ENCODE assay signal across 15 cellular contexts in the genomic region with DNA sequence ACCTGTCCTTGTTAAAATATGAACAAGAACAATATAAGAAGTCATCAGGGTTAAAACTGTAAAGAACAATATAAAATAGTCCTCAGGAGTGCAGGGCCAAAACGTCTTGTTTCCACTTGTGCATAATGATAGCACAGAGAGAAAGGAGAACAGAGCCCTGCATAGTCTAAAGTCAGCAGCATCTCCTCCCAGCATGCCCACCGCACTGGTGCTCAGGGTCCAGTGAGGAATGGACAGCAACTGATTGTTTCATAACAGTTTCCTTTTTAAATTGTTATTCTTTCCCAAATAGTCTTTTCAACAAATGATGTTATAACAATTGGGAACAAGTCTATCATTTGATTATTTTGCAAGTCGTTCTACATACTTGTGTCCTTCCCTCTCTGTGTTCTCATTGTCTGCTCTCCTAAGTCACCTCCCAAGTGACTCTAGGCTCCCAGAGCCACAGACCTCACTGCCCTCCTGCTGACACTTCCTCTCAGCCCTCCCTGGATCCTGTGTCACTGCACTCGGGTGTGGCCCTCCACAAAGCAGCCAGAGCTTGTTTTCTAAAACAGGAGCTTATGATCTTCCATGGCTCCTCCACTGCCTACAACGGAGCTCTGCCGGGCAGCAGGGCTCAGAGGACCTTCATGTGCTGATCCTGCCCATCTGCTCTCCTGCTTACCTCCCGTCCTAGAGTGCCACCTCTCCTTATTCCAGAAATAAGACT. TPM values are rescaled to one million over a fixed set of nuclear protein-coding genes. Genes with fewer than 3 reads are reported as not detected.
DNase-seq lines count a peak whose midpoint lies in the region; ATAC-seq and TF ChIP-seq lines count a peak whose summit lies in the region.
"Had no signal": no experiment of that assay in that cellular context is flagged by ENCODE, and none has a peak within 500 bp of the region (broad histone marks: within the 10 kb centered on the region; RNA-seq: fewer than 3 reads in every experiment).

No MANE protein-coding gene starts in this region.

- H3K9ac ChIP-seq in BLaER1, result no peak overlapping the region
- peak overlapping the region in 1 of 2 donors; percentile 13 for H3K9ac ChIP-seq in colonic mucosa (ENCODE audit: low read depth in 2 of 2, low read length in 2 of 2)

- no peaks in the 10 kb centered on the region for H3K36me3 Mint-ChIP-seq in activated naive CD4-positive, alpha-beta T cell treated with anti-CD3 and anti-CD28 coated beads, Interleukin-2, amount 10 ng/mL, durations not matched to agents 7 days and 5 days
- H3K36me3 Mint-ChIP-seq in activated T-helper 17 cell treated with anti-CD3 and anti-CD28 coated beads, Interleukin-2, amount 50 U/mL, for 72 hours (ENCODE audit: low read depth), result no peaks in the 10 kb centered on the region

- ATAC-seq in HG02885 (IDR thresholded peaks at IDR 0.05; ENCODE audit: poor library complexity, unreplicated experiment), result no peak
- ATAC-seq in activated T-helper 17 cell treated with anti-CD3 and anti-CD28 coated beads, Interleukin-2, amount 50 U/mL, for 72 hours (replicated peaks), result no peak
- ATAC-seq: activated T-cell treated with anti-CD3 and anti-CD28 coated beads, Interleukin-2, amount 50 U/mL, for 72 hours had no signal

- no peak overlapping the region for H3K27ac ChIP-seq in BLaER1
- H3K27ac ChIP-seq in colonic mucosa, result peak overlapping the region; percentile 71

- no peak for TF ChIP-seq CTCF in colonic mucosa (IDR thresholded peaks at IDR 0.05)

- CTCF ChIA-PET in activated naive CD4-positive, alpha-beta T cell treated with anti-CD3 and anti-CD28 coated beads, Interleukin-2, amount 10 ng/mL, durations not matched to agents 7 days and 5 days (lab: Charles Lee), result no interaction called here

- peak overlapping the region; percentile 35 for H3K4me2 ChIP-seq in BLaER1

- intact Hi-C loops in colonic mucosa (cut with DNase I), result no loop called here

- peaks cover 8% of the 10 kb centered on the region for H3K27me3 Mint-ChIP-seq in activated naive CD4-positive, alpha-beta T cell treated with anti-CD3 and anti-CD28 coated beads, Interleukin-2, amount 10 ng/mL, durations not matched to agents 7 days and 5 days
- peaks cover 13% of the 10 kb centered on the region for H3K27me3 Mint-ChIP-seq in activated T-helper 17 cell treated with anti-CD3 and anti-CD28 coated beads, Interleukin-2, amount 50 U/mL, for 72 hours

- H4K20me1 ChIP-seq in BLaER1, result no peaks in the 10 kb centered on the region

- DNase-seq in NCI-H345 (lab: John Stamatoyannopoulos, UW), result peak; percentile 68
- peak; percentile 64 for DNase-seq in colonic mucosa
- peak; percentile 40 for DNase-seq in midbrain (lab: John Stamatoyannopoulos, UW)
- DNase-seq in activated naive CD4-positive, alpha-beta T cell treated with anti-CD3 and anti-CD28 coated beads, Interleukin-2, amount 10 ng/mL, durations not matched to agents 7 days and 5 days, result no peak
- DNase-seq in activated T-cell treated with anti-CD3 and anti-CD28 coated beads, Interleukin-2, amount 50 U/mL, for 1 hour, result no peak
- DNase-seq: activated B cell treated with CpG ODN at 0.5 μM for 24 hours; activated T-cell treated with anti-CD3 and anti-CD28 coated beads, Interleukin-2, amount 50 U/mL, for 72 hours; kidney glomerular epithelial cell; MG63; OCI-M1 had no signal

- no peak overlapping the region for H3K27ac Mint-ChIP-seq in activated naive CD4-positive, alpha-beta T cell treated with anti-CD3 and anti-CD28 coated beads, Interleukin-2, amount 10 ng/mL, durations not matched to agents 7 days and 5 days
- H3K27ac Mint-ChIP-seq in activated T-helper 17 cell treated with anti-CD3 and anti-CD28 coated beads, Interleukin-2, amount 50 U/mL, for 72 hours, result no peak overlapping the region
- H3K27ac Mint-ChIP-seq: activated B cell treated with CpG ODN at 0.5 μM for 24 hours; activated T-cell treated with anti-CD3 and anti-CD28 coated beads, Interleukin-2, amount 50 U/mL, for 72 hours had no signal

- H3K4me3 ChIP-seq in BLaER1 (no peak overlapping the region), colonic mucosa (no peak overlapping the region)
- H3K4me3 ChIP-seq: HAP-1, MG63 had no signal

- peaks cover 12% of the 10 kb centered on the region for H3K4me1 ChIP-seq in BLaER1
- peaks cover 9% of the 10 kb centered on the region for H3K4me1 ChIP-seq in colonic mucosa

- H3K9me3 ChIP-seq in BLaER1 (0 out of 2 replicates have a peak, but pooled peaks cover 1% of the 10 kb centered on the region), colonic mucosa (no peaks in the 10 kb centered on the region)
- H3K9me3 ChIP-seq: HAP-1, MG63 had no signal

- no peaks in the 10 kb centered on the region for H3K4me1 Mint-ChIP-seq in activated naive CD4-positive, alpha-beta T cell treated with anti-CD3 and anti-CD28 coated beads, Interleukin-2, amount 10 ng/mL, durations not matched to agents 7 days and 5 days
- H3K4me1 Mint-ChIP-seq in activated T-helper 17 cell treated with anti-CD3 and anti-CD28 coated beads, Interleukin-2, amount 50 U/mL, for 72 hours, result no peaks in the 10 kb centered on the region
- H3K4me1 Mint-ChIP-seq: activated B cell treated with CpG ODN at 0.5 μM for 24 hours; central memory CD8-positive, alpha-beta T cell had no signal

- H3K36me3 ChIP-seq in BLaER1, result no peaks in the 10 kb centered on the region
- H3K36me3 ChIP-seq in colonic mucosa, result no peaks in the 10 kb centered on the region
- H3K36me3 ChIP-seq: HAP-1, MG63 had no signal

- H3K27me3 ChIP-seq in BLaER1, result no peaks in the 10 kb centered on the region
- no peaks in the 10 kb centered on the region for H3K27me3 ChIP-seq in colonic mucosa
- H3K27me3 ChIP-seq: MG63 had no signal

- no peak overlapping the region for H3K4me3 Mint-ChIP-seq in activated naive CD4-positive, alpha-beta T cell treated with anti-CD3 and anti-CD28 coated beads, Interleukin-2, amount 10 ng/mL, durations not matched to agents 7 days and 5 days
- no peak overlapping the region for H3K4me3 Mint-ChIP-seq in activated T-helper 17 cell treated with anti-CD3 and anti-CD28 coated beads, Interleukin-2, amount 50 U/mL, for 72 hours
- H3K4me3 Mint-ChIP-seq: activated B cell treated with CpG ODN at 0.5 μM for 24 hours; activated T-cell treated with anti-CD3 and anti-CD28 coated beads, Interleukin-2, amount 50 U/mL, for 72 hours; central memory CD8-positive, alpha-beta T cell had no signal

- H3K9me3 Mint-ChIP-seq in activated naive CD4-positive, alpha-beta T cell treated with anti-CD3 and anti-CD28 coated beads, Interleukin-2, amount 10 ng/mL, durations not matched to agents 7 days and 5 days, result no peaks in the 10 kb centered on the region
- no peaks in the 10 kb centered on the region for H3K9me3 Mint-ChIP-seq in activated T-helper 17 cell treated with anti-CD3 and anti-CD28 coated beads, Interleukin-2, amount 50 U/mL, for 72 hours
- H3K9me3 Mint-ChIP-seq: activated B cell treated with CpG ODN at 0.5 μM for 24 hours; activated T-cell treated with anti-CD3 and anti-CD28 coated beads, Interleukin-2, amount 50 U/mL, for 72 hours; central memory CD8-positive, alpha-beta T cell had no signal

RNA-seq across cellular contexts. Expression of a gene that starts 27.6 kb away (rescaled TPM):
- total RNA-seq in colonic mucosa, result 10 to 100 TPM; 36.8 to 49.2 TPM
- total RNA-seq in activated T-helper 17 cell treated with anti-CD3 and anti-CD28 coated beads, Interleukin-2, amount 50 U/mL, for 72 hours, result not detected
- total RNA-seq: activated B cell treated with CpG ODN at 0.5 μM for 24 hours; activated T-cell treated with anti-CD3 and anti-CD28 coated beads, Interleukin-2, amount 50 U/mL, for 72 hours had no signal

Comparison
In these comparisons a context has a peak if more than half of its experiments do, and no peak if none do; other contexts are left out.
1. DNase-seq: peak in NCI-H345 (single experiment), colonic mucosa (single experiment) and midbrain (single experiment); none in activated naive CD4-positive, alpha-beta T cell treated with anti-CD3 and anti-CD28 coated beads, Interleukin-2, amount 10 ng/mL, durations not matched to agents 7 days and 5 days (single experiment) and activated T-cell treated with anti-CD3 and anti-CD28 coated beads, Interleukin-2, amount 50 U/mL, for 1 hour (single experiment).
2. RNA of a gene that starts 27.6 kb away (total RNA-seq): 36.8 to 49.2 TPM in colonic mucosa; not detected in activated T-helper 17 cell treated with anti-CD3 and anti-CD28 coated beads, Interleukin-2, amount 50 U/mL, for 72 hours; every median in the first group is over 10 times any median in the second.